9 cellular contexts compared by ENCODE assay signal in the genomic region with DNA sequence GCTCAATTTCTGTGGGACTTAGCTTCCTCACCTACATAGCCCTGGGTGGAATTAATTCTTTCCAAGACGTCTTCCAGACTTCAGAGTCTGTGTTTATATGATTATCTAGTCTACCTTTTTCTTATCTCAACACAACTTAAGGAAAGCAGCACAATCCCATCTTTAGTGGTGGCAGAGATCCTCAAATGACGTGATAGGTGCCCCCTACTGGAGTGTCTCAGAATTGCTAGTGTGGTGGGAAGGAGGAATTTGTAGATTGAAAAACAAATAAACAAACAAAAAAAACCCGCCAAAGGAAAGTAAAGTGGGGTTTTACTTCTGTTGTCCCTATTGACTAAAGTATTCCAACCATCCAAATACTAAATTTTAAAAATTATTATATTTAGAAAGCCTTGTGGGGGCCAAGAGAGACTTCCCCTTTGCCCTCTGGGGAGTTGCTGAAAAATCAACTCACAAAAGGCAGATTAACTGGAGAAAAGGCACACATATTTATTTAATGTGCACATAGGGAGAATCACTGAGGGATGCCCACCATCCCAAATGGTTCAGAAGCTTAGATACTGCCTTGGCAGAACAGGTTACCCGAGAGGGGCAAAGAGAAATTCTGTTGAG.
A peak's percentile ranks its signal among the peaks of the same experiment; 100 is the strongest.
DNase-seq lines count a peak whose midpoint lies in the region; ATAC-seq and TF ChIP-seq lines count a peak whose summit lies in the region.
"Had no signal": no experiment of that assay in that cellular context is flagged by ENCODE, and none has a peak within 500 bp of the region (broad histone marks: within the 10 kb centered on the region; RNA-seq: fewer than 3 reads in every experiment).

No MANE protein-coding gene starts in this region.

- no peak overlapping the region for H3K4me2 ChIP-seq in SK-N-SH

- H3K36me3 Mint-ChIP-seq in neural crest cell (ENCODE audit: low read depth): no peaks in the 10 kb centered on the region

- 19% methylated on average over 4 of the region's 4 CpGs for WGBS in SK-N-SH (ENCODE audit: low lambda C conversion rate)

- H3K4me3 ChIP-seq in left ventricle myocardium inferior (no peak overlapping the region), SK-N-SH (ENCODE audit: low read depth in 2 of 2, low read length in 1 of 2) (no peak overlapping the region), dorsolateral prefrontal cortex (no peak overlapping the region)

- no peak overlapping the region for H2AFZ ChIP-seq in SK-N-SH (ENCODE audit: low read depth)

- H3K9me3 ChIP-seq in left ventricle myocardium inferior (replicated peaks) (peaks cover 4% of the 10 kb centered on the region), SK-N-SH (no peaks in the 10 kb centered on the region)

- intact Hi-C loops in left ventricle myocardium inferior (cut with micrococcal nuclease) (no loop called here), cardiac septum (cut with DNase I) (loop anchor here (2.0 to 10.0 kb wide), 3 partner anchors 152 to 479 kb away; no protein-coding TSS in a partner anchor), dorsolateral prefrontal cortex (cut with DNase I) (loop anchor here (5.0 to 10.0 kb wide), 3 partner anchors 149 to 442 kb away; no protein-coding TSS in a partner anchor)

- H3K9me2 ChIP-seq in SK-N-SH: no peaks in the 10 kb centered on the region

- no peak overlapping the region for H3K9ac ChIP-seq in SK-N-SH

- TF ChIP-seq RAD21 in SK-N-SH (IDR thresholded peaks at IDR 0.05; ENCODE audit: low read length): peak; percentile 50

- no peak for ATAC-seq in GM21786 (IDR thresholded peaks at IDR 0.05; ENCODE audit: unreplicated experiment)

- H3K27ac Mint-ChIP-seq in neural crest cell (ENCODE audit: unreplicated experiment): no peak overlapping the region

- H3K27me3 Mint-ChIP-seq in neural crest cell (ENCODE audit: low read depth): no peaks in the 10 kb centered on the region

- no peaks in the 10 kb centered on the region for H4K20me1 ChIP-seq in SK-N-SH (ENCODE audit: insufficient read depth)

- peaks cover 6% of the 10 kb centered on the region for H3K4me1 Mint-ChIP-seq in neural crest cell
- H3K4me1 Mint-ChIP-seq: central memory CD8-positive, alpha-beta T cell had no signal

- H3K36me3 ChIP-seq in left ventricle myocardium inferior: no peaks in the 10 kb centered on the region
- no peaks in the 10 kb centered on the region for H3K36me3 ChIP-seq in SK-N-SH (replicated peaks in 1 of 2; ENCODE audit: control insufficient read depth in 1 of 2, insufficient read depth in 2 of 2, low read length in 1 of 2)

- TF ChIP-seq CTCF in left ventricle myocardium inferior (IDR thresholded peaks at IDR 0.05; ENCODE audit: borderline replicate concordance): peak; percentile 74
- TF ChIP-seq CTCF in SK-N-SH (IDR thresholded peaks at IDR 0.05): peak; percentile 75
- TF ChIP-seq CTCF in dorsolateral prefrontal cortex (IDR thresholded peaks at IDR 0.05 in 54 of 56, conservative IDR thresholded peaks at IDR 0.05 in 2 of 56; ENCODE audit: low read depth in 1 of 56, partially characterized antibody in 56 of 56): peak in 55 of 56 donors; percentile 39 to 81 (median 68)
- TF ChIP-seq CTCF in neural crest cell (conservative IDR thresholded peaks at IDR 0.05): peak; percentile 69

- CTCF ChIA-PET in SK-N-SH (lab: Yijun Ruan, JAX): interaction anchor here (1.0 to 2.1 kb wide), 6 partner anchors 16 to 452 kb away, joined by 3 to 6 read pairs (median 4); no protein-coding TSS in a partner anchor

- DNase-seq in left ventricle myocardium inferior (no peak), cardiac septum (ENCODE audit: low spot score) (no peak), SK-N-SH (peak; percentile 27), dorsolateral prefrontal cortex (peak in 1 of 10 donors; percentile 22), neural crest cell (ENCODE audit: low read depth, low spot score) (peak; percentile 36), SIG-M5 (lab: John Stamatoyannopoulos, UW) (no peak), NCI-H1930 (lab: John Stamatoyannopoulos, UW) (no peak)

- no peak for TF ChIP-seq EP300 in SK-N-SH (IDR thresholded peaks at IDR 0.05; ENCODE audit: borderline replicate concordance in 1 of 2, low read depth in 1 of 2, low read length in 1 of 2)

- H3K79me2 ChIP-seq in SK-N-SH (ENCODE audit: insufficient read depth): no peaks in the 10 kb centered on the region

- H3K4me1 ChIP-seq in left ventricle myocardium inferior: no peaks in the 10 kb centered on the region
- no peaks in the 10 kb centered on the region for H3K4me1 ChIP-seq in SK-N-SH (ENCODE audit: control insufficient read depth in 1 of 2, insufficient read depth in 2 of 2, low read depth in 1 of 2, low read length in 1 of 2)

- no peak overlapping the region for H3K4me3 Mint-ChIP-seq in neural crest cell
- H3K4me3 Mint-ChIP-seq: central memory CD8-positive, alpha-beta T cell had no signal

- H3K27ac ChIP-seq in left ventricle myocardium inferior (replicated peaks): no peak overlapping the region
- H3K27ac ChIP-seq in SK-N-SH (ENCODE audit: low read depth in 2 of 2, low read length in 1 of 2): no peak overlapping the region
- no peak overlapping the region for H3K27ac ChIP-seq in dorsolateral prefrontal cortex

- peaks cover 8% of the 10 kb centered on the region for H3K9me3 Mint-ChIP-seq in neural crest cell
- H3K9me3 Mint-ChIP-seq: central memory CD8-positive, alpha-beta T cell had no signal

- POLR2A ChIA-PET in SK-N-SH (lab: Yijun Ruan, JAX): no interaction called here

- no peaks in the 10 kb centered on the region for H3F3A ChIP-seq in SK-N-SH (replicated peaks; ENCODE audit: insufficient read depth)

- H3K27me3 ChIP-seq in left ventricle myocardium inferior (ENCODE audit: low read depth) (no peaks in the 10 kb centered on the region), SK-N-SH (ENCODE audit: insufficient read depth) (no peaks in the 10 kb centered on the region), dorsolateral prefrontal cortex (no peaks in the 10 kb centered on the region)

TF ChIP-seq in SK-N-SH, 30 proteins besides CTCF, POLR2A, EP300 and RAD21:
- peak; percentile 49 for TF ChIP-seq SMC3 (IDR thresholded peaks at IDR 0.05; ENCODE audit: low read depth, low read length)
- TF ChIP-seq, protein P1, sequence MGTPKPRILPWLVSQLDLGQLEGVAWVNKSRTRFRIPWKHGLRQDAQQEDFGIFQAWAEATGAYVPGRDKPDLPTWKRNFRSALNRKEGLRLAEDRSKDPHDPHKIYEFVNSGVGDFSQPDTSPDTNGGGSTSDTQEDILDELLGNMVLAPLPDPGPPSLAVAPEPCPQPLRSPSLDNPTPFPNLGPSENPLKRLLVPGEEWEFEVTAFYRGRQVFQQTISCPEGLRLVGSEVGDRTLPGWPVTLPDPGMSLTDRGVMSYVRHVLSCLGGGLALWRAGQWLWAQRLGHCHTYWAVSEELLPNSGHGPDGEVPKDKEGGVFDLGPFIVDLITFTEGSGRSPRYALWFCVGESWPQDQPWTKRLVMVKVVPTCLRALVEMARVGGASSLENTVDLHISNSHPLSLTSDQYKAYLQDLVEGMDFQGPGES (IDR thresholded peaks at IDR 0.05; ENCODE audit: low read depth, low read length): no peak
TF ChIP-seq in SK-N-SH: peak in this region for 1.

Comparison
In these comparisons a context has a peak if more than half of its experiments do, and no peak if none do; other contexts are left out.
1. DNase-seq: peak in SK-N-SH (single experiment) and neural crest cell (single experiment); none in left ventricle myocardium inferior (single experiment), cardiac septum (single experiment), SIG-M5 (single experiment) and NCI-H1930 (0 of 2).
2. Peak in every context shown above with its lines, with median percentiles within 50 percentile points of each other: CTCF ChIP-seq.